In genomic region chr10:97525683-97526110, GRCh38 we compare ENCODE assay signal across 41 cellular contexts. TPM values are rescaled to one million over a fixed set of nuclear protein-coding genes. Genes with fewer than 3 reads are reported as not detected.
"Had no signal": no experiment of that assay in that cellular context is flagged by ENCODE, and none has a peak within 500 bp of the region (broad histone marks: within the 10 kb centered on the region; RNA-seq: fewer than 3 reads in every experiment).

No MANE protein-coding gene starts in this region.

- H3K9me3 Mint-ChIP-seq: activated CD4-positive, alpha-beta memory T cell treated with anti-CD3 and anti-CD28 coated beads for 36 hours; activated CD4-positive, alpha-beta T cell treated with anti-CD3 and anti-CD28 coated beads, Interleukin-2, amount 10 ng/mL, durations not matched to agents 24 days and 14 days; activated naive CD4-positive, alpha-beta T cell treated with anti-CD3 and anti-CD28 coated beads for 36 hours; activated naive CD4-positive, alpha-beta T cell treated with anti-CD3 and anti-CD28 coated beads, Interleukin-2, amount 50 U/mL, for 24 hours; activated naive CD8-positive, alpha-beta T cell treated with anti-CD3 and anti-CD28 coated beads for 36 hours; activated naive CD8-positive, alpha-beta T cell treated with anti-CD3 and anti-CD28 coated beads, Interleukin-2, amount 50 U/mL, for 24 hours; activated T-helper 1 cell treated with anti-CD3 and anti-CD28 coated beads, Interleukin-12 subunit alpha, Interleukin-12 subunit beta, Interleukin-2, Interleukin-4 antibody, amounts not matched to agents 30 ng/mL and 10 ng/mL and 1 ng/mL, durations not matched to agents 14 hours and 24 hours and 36 hours; activated T-helper 2 cell treated with anti-CD3 and anti-CD28 coated beads, Interferon-gamma antibody, Interleukin-2, Interleukin-4, amounts not matched to agents 10 μg/mL and 5 μg/mL and 100 μg/mL, durations not matched to agents 14 hours and 24 hours and 36 hours; dendritic cell treated with granulocyte-macrophage colony-stimulating factor and Interleukin-4, amounts not matched to agents 40 ng/mL and 50 ng/mL, for 4 days; T-helper 2 cell treated with Interferon-gamma antibody and Interleukin-4, amounts not matched to agents 5 μg/mL and 100 μg/mL, for 36 hours had no signal

- DNase-seq: activated CD4-positive, alpha-beta memory T cell treated with anti-CD3 and anti-CD28 coated beads for 36 hours; activated CD4-positive, alpha-beta T cell treated with anti-CD3 and anti-CD28 coated beads for 36 hours; activated CD4-positive, alpha-beta T cell treated with anti-CD3 and anti-CD28 coated beads, Interleukin-2, amount 10 ng/mL, durations not matched to agents 24 days and 14 days; activated CD4-positive, CD25-positive, alpha-beta regulatory T cell; activated CD4-positive, CD25-positive, alpha-beta regulatory T cell treated with anti-CD3 and anti-CD28 coated beads, Interleukin-2, amount 50 U/mL, for 72 hours; activated CD8-positive, alpha-beta memory T cell treated with anti-CD3 and anti-CD28 coated beads, Interleukin-2, amount 10 ng/mL, durations not matched to agents 7 days and 5 days; activated CD8-positive, alpha-beta memory T cell treated with anti-CD3 and anti-CD28 coated beads, Interleukin-2, amount 50 U/mL, for 4 hours; activated CD8-positive, alpha-beta T cell treated with anti-CD3 and anti-CD28 coated beads, Interleukin-2, amount 10 ng/mL, durations not matched to agents 7 days and 5 days; activated effector memory CD4-positive, alpha-beta T cell treated with anti-CD3 and anti-CD28 coated beads, Interleukin-2, amount 50 U/mL, for 16 hours; activated naive CD4-positive, alpha-beta T cell treated with anti-CD3 and anti-CD28 coated beads for 36 hours; activated naive CD8-positive, alpha-beta T cell treated with anti-CD3 and anti-CD28 coated beads for 36 hours; activated naive CD8-positive, alpha-beta T cell treated with anti-CD3 and anti-CD28 coated beads, Interleukin-2, amount 50 U/mL, for 24 hours; activated T-cell treated with anti-CD3 and anti-CD28 coated beads, Interleukin-2, amount 50 U/mL, for 1 hour; activated T-cell treated with anti-CD3 and anti-CD28 coated beads, Interleukin-2, amount 50 U/mL, for 48 hours; adrenal gland; amygdala; aorta; body of pancreas; central memory CD4-positive, alpha-beta T cell; cerebellar nuclear complex; effector memory CD4-positive, alpha-beta T cell; erythroblast; foreskin keratinocyte; gastrocnemius medialis; glutamatergic neuron; heart left ventricle; T-helper 1 cell; T-helper 17 cell; T1000 had no signal

- H3K27ac Mint-ChIP-seq: activated CD4-positive, alpha-beta memory T cell treated with anti-CD3 and anti-CD28 coated beads for 36 hours; activated CD4-positive, alpha-beta T cell treated with anti-CD3 and anti-CD28 coated beads for 36 hours; activated CD4-positive, alpha-beta T cell treated with anti-CD3 and anti-CD28 coated beads, Interleukin-2, amount 10 ng/mL, durations not matched to agents 24 days and 14 days; activated CD8-positive, alpha-beta memory T cell treated with anti-CD3 and anti-CD28 coated beads, Interleukin-2, amount 10 ng/mL, durations not matched to agents 7 days and 5 days; activated CD8-positive, alpha-beta T cell treated with anti-CD3 and anti-CD28 coated beads, Interleukin-2, amount 10 ng/mL, durations not matched to agents 7 days and 5 days; activated naive CD4-positive, alpha-beta T cell treated with anti-CD3 and anti-CD28 coated beads for 36 hours; activated naive CD4-positive, alpha-beta T cell treated with anti-CD3 and anti-CD28 coated beads, Interleukin-2, amount 50 U/mL, for 24 hours; activated naive CD8-positive, alpha-beta T cell treated with anti-CD3 and anti-CD28 coated beads for 36 hours; activated naive CD8-positive, alpha-beta T cell treated with anti-CD3 and anti-CD28 coated beads, Interleukin-2, amount 50 U/mL, for 24 hours; activated T-helper 1 cell treated with anti-CD3 and anti-CD28 coated beads, Interleukin-12 subunit alpha, Interleukin-12 subunit beta, Interleukin-2, Interleukin-4 antibody, amounts not matched to agents 30 ng/mL and 10 ng/mL and 1 ng/mL, durations not matched to agents 14 hours and 24 hours and 36 hours; activated T-helper 2 cell treated with anti-CD3 and anti-CD28 coated beads, Interferon-gamma antibody, Interleukin-2, Interleukin-4, amounts not matched to agents 10 μg/mL and 5 μg/mL and 100 μg/mL, durations not matched to agents 14 hours and 24 hours and 36 hours; dendritic cell treated with granulocyte-macrophage colony-stimulating factor and Interleukin-4, amounts not matched to agents 40 ng/mL and 50 ng/mL, for 4 days; endodermal cell; T-helper 17 cell had no signal

- H3K4me3 ChIP-seq: adrenal gland, body of pancreas, breast epithelium, cardiac muscle cell, coronary artery, dorsolateral prefrontal cortex, esophagus muscularis mucosa, gastrocnemius medialis, heart left ventricle had no signal

- ATAC-seq: activated CD4-positive, alpha-beta T cell treated with anti-CD3 and anti-CD28 coated beads for 36 hours; activated CD8-positive, alpha-beta memory T cell treated with anti-CD3 and anti-CD28 coated beads, Interleukin-2, amount 10 ng/mL, durations not matched to agents 7 days and 5 days; activated CD8-positive, alpha-beta T cell treated with anti-CD3 and anti-CD28 coated beads, Interleukin-2, amount 10 ng/mL, durations not matched to agents 7 days and 5 days; activated naive CD8-positive, alpha-beta T cell treated with anti-CD3 and anti-CD28 coated beads, Interleukin-2, amount 50 U/mL, for 24 hours; body of pancreas; foreskin keratinocyte; gastrocnemius medialis; heart left ventricle; T-helper 17 cell had no signal

- H3K27me3 Mint-ChIP-seq: activated CD4-positive, alpha-beta memory T cell treated with anti-CD3 and anti-CD28 coated beads for 36 hours; activated CD4-positive, alpha-beta T cell treated with anti-CD3 and anti-CD28 coated beads for 36 hours; activated naive CD4-positive, alpha-beta T cell treated with anti-CD3 and anti-CD28 coated beads, Interleukin-2, amount 50 U/mL, for 24 hours; activated naive CD8-positive, alpha-beta T cell treated with anti-CD3 and anti-CD28 coated beads for 36 hours; dendritic cell treated with granulocyte-macrophage colony-stimulating factor and Interleukin-4, amounts not matched to agents 40 ng/mL and 50 ng/mL, for 4 days had no signal

- H3K27ac ChIP-seq: adrenal gland, body of pancreas, breast epithelium, cardiac muscle cell, coronary artery, dorsolateral prefrontal cortex, esophagus muscularis mucosa, foreskin keratinocyte, gastrocnemius medialis, heart left ventricle had no signal

- H3K27me3 ChIP-seq: adrenal gland, body of pancreas, breast epithelium, cardiac muscle cell, dorsolateral prefrontal cortex, esophagus muscularis mucosa, foreskin keratinocyte, gastrocnemius medialis, heart left ventricle had no signal

- H3K4me1 Mint-ChIP-seq: activated CD4-positive, alpha-beta T cell treated with anti-CD3 and anti-CD28 coated beads for 36 hours; activated CD4-positive, alpha-beta T cell treated with anti-CD3 and anti-CD28 coated beads, Interleukin-2, amount 10 ng/mL, durations not matched to agents 24 days and 14 days; activated CD8-positive, alpha-beta memory T cell treated with anti-CD3 and anti-CD28 coated beads, Interleukin-2, amount 10 ng/mL, durations not matched to agents 7 days and 5 days; activated naive CD4-positive, alpha-beta T cell treated with anti-CD3 and anti-CD28 coated beads, Interleukin-2, amount 50 U/mL, for 24 hours; activated naive CD8-positive, alpha-beta T cell treated with anti-CD3 and anti-CD28 coated beads for 36 hours; activated naive CD8-positive, alpha-beta T cell treated with anti-CD3 and anti-CD28 coated beads, Interleukin-2, amount 50 U/mL, for 24 hours had no signal

- H3K36me3 Mint-ChIP-seq: activated CD4-positive, alpha-beta memory T cell treated with anti-CD3 and anti-CD28 coated beads for 36 hours; activated CD8-positive, alpha-beta memory T cell treated with anti-CD3 and anti-CD28 coated beads, Interleukin-2, amount 10 ng/mL, durations not matched to agents 7 days and 5 days; activated naive CD8-positive, alpha-beta T cell treated with anti-CD3 and anti-CD28 coated beads for 36 hours had no signal

- H3K4me3 Mint-ChIP-seq: activated CD4-positive, alpha-beta memory T cell treated with anti-CD3 and anti-CD28 coated beads for 36 hours; activated CD4-positive, alpha-beta T cell treated with anti-CD3 and anti-CD28 coated beads for 36 hours; activated CD4-positive, alpha-beta T cell treated with anti-CD3 and anti-CD28 coated beads, Interleukin-2, amount 10 ng/mL, durations not matched to agents 24 days and 14 days; activated CD8-positive, alpha-beta memory T cell treated with anti-CD3 and anti-CD28 coated beads, Interleukin-2, amount 10 ng/mL, durations not matched to agents 7 days and 5 days; activated CD8-positive, alpha-beta T cell treated with anti-CD3 and anti-CD28 coated beads, Interleukin-2, amount 10 ng/mL, durations not matched to agents 7 days and 5 days; activated naive CD4-positive, alpha-beta T cell treated with anti-CD3 and anti-CD28 coated beads for 36 hours; activated naive CD4-positive, alpha-beta T cell treated with anti-CD3 and anti-CD28 coated beads, Interleukin-2, amount 50 U/mL, for 24 hours; activated naive CD8-positive, alpha-beta T cell treated with anti-CD3 and anti-CD28 coated beads for 36 hours; activated naive CD8-positive, alpha-beta T cell treated with anti-CD3 and anti-CD28 coated beads, Interleukin-2, amount 50 U/mL, for 24 hours; activated T-helper 1 cell treated with anti-CD3 and anti-CD28 coated beads, Interleukin-12 subunit alpha, Interleukin-12 subunit beta, Interleukin-2, Interleukin-4 antibody, amounts not matched to agents 30 ng/mL and 10 ng/mL and 1 ng/mL, durations not matched to agents 14 hours and 24 hours and 36 hours; dendritic cell treated with granulocyte-macrophage colony-stimulating factor and Interleukin-4, amounts not matched to agents 40 ng/mL and 50 ng/mL, for 4 days; endodermal cell; T-helper 17 cell; T-helper 2 cell treated with Interferon-gamma antibody and Interleukin-4, amounts not matched to agents 5 μg/mL and 100 μg/mL, for 36 hours had no signal

- H3K36me3 ChIP-seq: adrenal gland, breast epithelium, cardiac muscle cell, esophagus muscularis mucosa, gastrocnemius medialis, heart left ventricle had no signal

RNA-seq across cellular contexts. Expression of gene ANKRD2, which starts 46.9 kb away (rescaled TPM):
- total RNA-seq: activated CD4-positive, alpha-beta memory T cell treated with anti-CD3 and anti-CD28 coated beads for 36 hours; activated CD4-positive, alpha-beta T cell treated with anti-CD3 and anti-CD28 coated beads for 36 hours; activated CD4-positive, alpha-beta T cell treated with anti-CD3 and anti-CD28 coated beads, Interleukin-2, amount 10 ng/mL, durations not matched to agents 24 days and 14 days; activated naive CD8-positive, alpha-beta T cell treated with anti-CD3 and anti-CD28 coated beads for 36 hours; activated T-helper 1 cell treated with anti-CD3 and anti-CD28 coated beads, Interleukin-12 subunit alpha, Interleukin-12 subunit beta, Interleukin-2, Interleukin-4 antibody, amounts not matched to agents 30 ng/mL and 10 ng/mL and 1 ng/mL, durations not matched to agents 14 hours and 24 hours and 36 hours; body of pancreas; breast epithelium; cardiac muscle cell; endodermal cell; T-helper 17 cell had no signal

RNA-seq across cellular contexts. Expression of gene HOGA1, which starts 58.5 kb away (rescaled TPM):
- total RNA-seq: activated CD4-positive, alpha-beta memory T cell treated with anti-CD3 and anti-CD28 coated beads for 36 hours; activated CD4-positive, alpha-beta T cell treated with anti-CD3 and anti-CD28 coated beads for 36 hours; activated CD4-positive, alpha-beta T cell treated with anti-CD3 and anti-CD28 coated beads, Interleukin-2, amount 10 ng/mL, durations not matched to agents 24 days and 14 days; activated CD8-positive, alpha-beta memory T cell treated with anti-CD3 and anti-CD28 coated beads for 36 hours; activated CD8-positive, alpha-beta memory T cell treated with anti-CD3 and anti-CD28 coated beads, Interleukin-2, amount 10 ng/mL, durations not matched to agents 7 days and 5 days; activated CD8-positive, alpha-beta T cell treated with anti-CD3 and anti-CD28 coated beads, Interleukin-2, amount 10 ng/mL, durations not matched to agents 7 days and 5 days; activated naive CD4-positive, alpha-beta T cell treated with anti-CD3 and anti-CD28 coated beads for 36 hours; activated naive CD8-positive, alpha-beta T cell treated with anti-CD3 and anti-CD28 coated beads for 36 hours; activated T-helper 1 cell treated with anti-CD3 and anti-CD28 coated beads, Interleukin-12 subunit alpha, Interleukin-12 subunit beta, Interleukin-2, Interleukin-4 antibody, amounts not matched to agents 30 ng/mL and 10 ng/mL and 1 ng/mL, durations not matched to agents 14 hours and 24 hours and 36 hours; activated T-helper 2 cell treated with anti-CD3 and anti-CD28 coated beads, Interferon-gamma antibody, Interleukin-2, Interleukin-4, amounts not matched to agents 10 μg/mL and 5 μg/mL and 100 μg/mL, durations not matched to agents 14 hours and 24 hours and 36 hours; T-helper 17 cell had no signal
